Comparison of ENCODE assay signal across 1 cellular context in the genomic region with DNA sequence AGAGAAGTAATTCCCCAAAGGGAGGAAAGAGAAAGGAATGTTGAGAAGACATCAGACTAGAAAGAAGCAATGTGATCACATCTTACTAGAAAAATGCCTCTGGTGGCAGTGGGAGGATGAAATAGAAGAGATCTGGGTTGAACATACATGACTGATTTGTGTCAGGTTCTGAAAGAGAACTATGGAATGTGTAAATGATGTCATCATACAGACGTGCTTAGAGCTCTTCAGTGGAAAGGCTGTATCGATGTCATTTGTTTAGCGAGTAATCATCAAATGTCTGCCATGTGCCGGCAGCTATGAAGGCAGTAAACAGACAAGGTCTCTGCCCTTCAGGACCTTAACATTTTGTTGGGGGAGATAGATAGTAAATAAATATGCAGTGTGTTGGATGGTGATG.
TF ChIP-seq lines count a peak whose summit lies in the region.

No MANE protein-coding gene starts in this region.

TF ChIP-seq in HepG2, 621 proteins besides CTCF, POLR2A, EP300 and RAD21:
- TF ChIP-seq GPN1 (CRISPR knock-in tag; IDR thresholded peaks at IDR 0.05; ENCODE audit: borderline replicate concordance): no peak
- no peak for TF ChIP-seq ASH2L (IDR thresholded peaks at IDR 0.05; ENCODE audit: insufficient read length, low read depth, low read length)
- TF ChIP-seq TBP (CRISPR knock-in tag; IDR thresholded peaks at IDR 0.05): no peak
- TF ChIP-seq CREB1 (IDR thresholded peaks at IDR 0.05): peak; percentile 63
- TF ChIP-seq CREB1 (CRISPR knock-in tag; IDR thresholded peaks at IDR 0.05): no peak
- TF ChIP-seq SMARCC2 (IDR thresholded peaks at IDR 0.05): no peak
- TF ChIP-seq ATF7 (IDR thresholded peaks at IDR 0.05): peak; percentile 94
- no peak for TF ChIP-seq ATF7 (CRISPR knock-in tag; IDR thresholded peaks at IDR 0.05)
- TF ChIP-seq, protein P1, sequence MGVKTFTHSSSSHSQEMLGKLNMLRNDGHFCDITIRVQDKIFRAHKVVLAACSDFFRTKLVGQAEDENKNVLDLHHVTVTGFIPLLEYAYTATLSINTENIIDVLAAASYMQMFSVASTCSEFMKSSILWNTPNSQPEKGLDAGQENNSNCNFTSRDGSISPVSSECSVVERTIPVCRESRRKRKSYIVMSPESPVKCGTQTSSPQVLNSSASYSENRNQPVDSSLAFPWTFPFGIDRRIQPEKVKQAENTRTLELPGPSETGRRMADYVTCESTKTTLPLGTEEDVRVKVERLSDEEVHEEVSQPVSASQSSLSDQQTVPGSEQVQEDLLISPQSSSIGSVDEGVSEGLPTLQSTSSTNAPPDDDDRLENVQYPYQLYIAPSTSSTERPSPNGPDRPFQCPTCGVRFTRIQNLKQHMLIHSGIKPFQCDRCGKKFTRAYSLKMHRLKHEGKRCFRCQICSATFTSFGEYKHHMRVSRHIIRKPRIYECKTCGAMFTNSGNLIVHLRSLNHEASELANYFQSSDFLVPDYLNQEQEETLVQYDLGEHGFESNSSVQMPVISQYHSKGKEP (CRISPR knock-in tag; IDR thresholded peaks at IDR 0.05): no peak
- no peak for TF ChIP-seq KMT2B (CRISPR knock-in tag; IDR thresholded peaks at IDR 0.05)
- no peak for TF ChIP-seq ZNF850 (CRISPR knock-in tag; conservative IDR thresholded peaks at IDR 0.05)
- TF ChIP-seq IKZF1 (IDR thresholded peaks at IDR 0.05): 0 out of 2 replicates have a peak, but pooled peaks have one; percentile 8
